Comparison of ENCODE assay signal across 15 cellular contexts in genomic region chr17:66518677-66519076, GRCh38.
DNase-seq lines count a peak whose midpoint lies in the region; ATAC-seq lines count a peak whose summit lies in the region.
"Had no signal": no experiment of that assay in that cellular context is flagged by ENCODE, and none has a peak within 500 bp of the region (broad histone marks: within the 10 kb centered on the region; RNA-seq: fewer than 3 reads in every experiment).

No MANE protein-coding gene starts in this region.

- peak overlapping the region; percentile 2 for H3K4me3 Mint-ChIP-seq in activated naive CD8-positive, alpha-beta T cell treated with anti-CD3 and anti-CD28 coated beads for 36 hours
- H3K4me3 Mint-ChIP-seq in naive thymus-derived CD8-positive, alpha-beta T cell, result no peak overlapping the region

- H3K9me3 Mint-ChIP-seq in activated naive CD8-positive, alpha-beta T cell treated with anti-CD3 and anti-CD28 coated beads for 36 hours, result no peaks in the 10 kb centered on the region
- no peaks in the 10 kb centered on the region for H3K9me3 Mint-ChIP-seq in naive thymus-derived CD8-positive, alpha-beta T cell

- H3K36me3 Mint-ChIP-seq in activated naive CD8-positive, alpha-beta T cell treated with anti-CD3 and anti-CD28 coated beads for 36 hours, result peaks cover 44% of the 10 kb centered on the region
- peaks cover 4 to 62% (median 10%) of the 10 kb centered on the region in 3 donors for H3K36me3 Mint-ChIP-seq in naive thymus-derived CD8-positive, alpha-beta T cell

- POLR2A ChIA-PET in naive thymus-derived CD8-positive, alpha-beta T cell (lab: Charles Lee), result no interaction called here

- DNase-seq in NCI-H2196 (lab: John Stamatoyannopoulos, UW; ENCODE audit: unreplicated experiment) (peak; percentile 7), NCI-H2196 treated with DMSO at 0.1 percent for 48 hours (lab: John Stamatoyannopoulos, UW; ENCODE audit: unreplicated experiment) (no peak), LHCN-M2 (ENCODE audit: low read depth) (peak; percentile 41), HT-29 (ENCODE audit: low spot score) (no peak), NCI-H2081 (lab: John Stamatoyannopoulos, UW) (no peak)
- no peak for DNase-seq in activated naive CD8-positive, alpha-beta T cell treated with anti-CD3 and anti-CD28 coated beads for 36 hours
- peak in 3 of 10 donors; percentile 5 to 35 (median 19) for DNase-seq in naive thymus-derived CD8-positive, alpha-beta T cell
- DNase-seq in effector CD4-positive, alpha-beta T cell, result no peak
- DNase-seq: activated CD4-positive, alpha-beta T cell treated with anti-CD3 and anti-CD28 coated beads for 48 hours; KBM-7; left colon; NCI-H1694; NCI-H774 had no signal

- no peaks in the 10 kb centered on the region for H3K27me3 Mint-ChIP-seq in activated naive CD8-positive, alpha-beta T cell treated with anti-CD3 and anti-CD28 coated beads for 36 hours
- H3K27me3 Mint-ChIP-seq in naive thymus-derived CD8-positive, alpha-beta T cell, result no peaks in the 10 kb centered on the region
- H3K27me3 Mint-ChIP-seq: progenitor cell of endocrine pancreas had no signal

- peak overlapping the region; percentile 47 for H3K27ac Mint-ChIP-seq in activated naive CD8-positive, alpha-beta T cell treated with anti-CD3 and anti-CD28 coated beads for 36 hours
- peak overlapping the region in 6 of 10 donors; percentile 25 to 83 (median 68) for H3K27ac Mint-ChIP-seq in naive thymus-derived CD8-positive, alpha-beta T cell
- H3K27ac Mint-ChIP-seq: progenitor cell of endocrine pancreas had no signal

- peaks cover 63% of the 10 kb centered on the region for H3K4me1 Mint-ChIP-seq in activated naive CD8-positive, alpha-beta T cell treated with anti-CD3 and anti-CD28 coated beads for 36 hours
- peaks cover 29 to 57% (median 41%) of the 10 kb centered on the region in 4 donors for H3K4me1 Mint-ChIP-seq in naive thymus-derived CD8-positive, alpha-beta T cell

- ATAC-seq in naive thymus-derived CD8-positive, alpha-beta T cell, result peak in 1 of 2 donors; percentile 61
- ATAC-seq: A549, left colon had no signal

Comparison
In these comparisons a context has a peak if more than half of its experiments do, and no peak if none do; other contexts are left out.
1. DNase-seq: peak in NCI-H2196 (single experiment) and LHCN-M2 (single experiment); none in NCI-H2196 treated with DMSO at 0.1 percent for 48 hours (single experiment), activated naive CD8-positive, alpha-beta T cell treated with anti-CD3 and anti-CD28 coated beads for 36 hours (single experiment), effector CD4-positive, alpha-beta T cell (single experiment), HT-29 (single experiment) and NCI-H2081 (0 of 2).